20 cellular contexts compared by ENCODE assay signal in genomic region chr9:116547729-116548426, GRCh38.
DNase-seq lines count a peak whose midpoint lies in the region; ATAC-seq, FAIRE-seq and TF ChIP-seq lines count a peak whose summit lies in the region.
"Had no signal": no experiment of that assay in that cellular context is flagged by ENCODE, and none has a peak within 500 bp of the region (broad histone marks: within the 10 kb centered on the region; RNA-seq: fewer than 3 reads in every experiment).

No MANE protein-coding gene starts in this region.

- H3K9me3 Mint-ChIP-seq in Caco-2 (ENCODE audit: unreplicated experiment): no peaks in the 10 kb centered on the region
- H3K9me3 Mint-ChIP-seq: activated T-cell treated with anti-CD3 and anti-CD28 coated beads, Interleukin-2, amount 50 U/mL, for 24 hours; CD4-positive, alpha-beta memory T cell; neural crest cell; T-cell had no signal

- FAIRE-seq in pancreas (lab: Jason Lieb, UNC): no peak
- FAIRE-seq: colon had no signal

- no peaks in the 10 kb centered on the region for H3K27me3 Mint-ChIP-seq in Caco-2 (ENCODE audit: insufficient read depth, unreplicated experiment)
- H3K27me3 Mint-ChIP-seq: activated T-cell treated with anti-CD3 and anti-CD28 coated beads, Interleukin-2, amount 50 U/mL, for 24 hours; CD4-positive, alpha-beta memory T cell; T-cell had no signal

- no peaks in the 10 kb centered on the region; the same call in 1 of the 2 replicates for H3K36me3 ChIP-seq in Caco-2 (ENCODE audit: control insufficient read depth, insufficient read depth, low read length)
- H3K36me3 ChIP-seq in SJCRH30: no peaks in the 10 kb centered on the region
- H3K36me3 ChIP-seq in hepatocyte (replicated peaks; ENCODE audit: insufficient read depth, low read depth): no peaks in the 10 kb centered on the region
- no peaks in the 10 kb centered on the region for H3K36me3 ChIP-seq in pancreas
- no peaks in the 10 kb centered on the region for H3K36me3 ChIP-seq in tibial artery
- H3K36me3 ChIP-seq: prostate gland had no signal

- H2AFZ ChIP-seq in hepatocyte: no peak overlapping the region

- POLR2A ChIA-PET in Caco-2 (lab: Charles Lee): no interaction called here

- H3K79me2 ChIP-seq in hepatocyte: no peaks in the 10 kb centered on the region

- no TSS peak for BruUV-seq in Caco-2 (replicated peaks; lab: Mats Ljungman, UMichigan)

- no peaks in the 10 kb centered on the region for H3K36me3 Mint-ChIP-seq in Caco-2 (ENCODE audit: insufficient read depth, unreplicated experiment)
- H3K36me3 Mint-ChIP-seq: T-cell had no signal

- peak; percentile 33 to 81 (median 64) for ATAC-seq in pancreas
- ATAC-seq: activated CD8-positive, alpha-beta T cell treated with anti-CD3 and anti-CD28 coated beads, Interleukin-2, amount 10 ng/mL, durations not matched to agents 7 days and 5 days had no signal

- H3K27ac ChIP-seq in SJCRH30 (no peak overlapping the region), hepatocyte (peak overlapping the region; percentile 70), pancreas (peak overlapping the region in 1 of 4 donors; percentile 64), tibial artery (no peak overlapping the region)
- H3K27ac ChIP-seq: prostate gland had no signal

- DNase-seq in Caco-2: no peak
- peak; percentile 31 to 34 for DNase-seq in SJCRH30
- DNase-seq in hepatocyte (ENCODE audit: low spot score): peak; percentile 14
- DNase-seq in pancreas: peak in 2 of 6 donors; percentile 27 to 60
- DNase-seq in activated gamma-delta T cell treated with Interleukin-2 at 50 U/mL for 16 hours: no peak
- DNase-seq in activated effector memory CD4-positive, alpha-beta T cell treated with anti-CD3 and anti-CD28 coated beads, Interleukin-2, amount 50 U/mL, for 16 hours: no peak
- DNase-seq in tibial artery: no peak
- DNase-seq in D341Med (ENCODE audit: low spot score): no peak
- DNase-seq: activated CD8-positive, alpha-beta T cell treated with anti-CD3 and anti-CD28 coated beads, Interleukin-2, amount 10 ng/mL, durations not matched to agents 7 days and 5 days; activated naive CD4-positive, alpha-beta T cell treated with anti-CD3 and anti-CD28 coated beads, Interleukin-2, amount 50 U/mL, for 16 hours; activated T-cell treated with anti-CD3 and anti-CD28 coated beads, Interleukin-2, amount 50 U/mL, for 24 hours; CD4-positive, alpha-beta memory T cell; DMS79; KBM-7; NCI-H2029; SHP77; T-cell had no signal

- intact Hi-C loops in Caco-2 (cut with micrococcal nuclease; ENCODE audit: unreplicated experiment) (loop anchor here (1.0 kb wide), 2 partner anchors 19 to 44 kb away; no protein-coding TSS in a partner anchor), pancreas (cut with DNase I) (no loop called here), tibial artery (cut with DNase I; ENCODE audit: low total_unique reads) (no loop called here)

- H3K9me3 ChIP-seq in Caco-2 (no peaks in the 10 kb centered on the region), SJCRH30 (replicated peaks) (no peaks in the 10 kb centered on the region), hepatocyte (ENCODE audit: low read depth) (no peaks in the 10 kb centered on the region), pancreas (no peaks in the 10 kb centered on the region), tibial artery (no peaks in the 10 kb centered on the region)
- H3K9me3 ChIP-seq: prostate gland had no signal

- peak overlapping the region; percentile 27 for H3K4me3 Mint-ChIP-seq in Caco-2 (ENCODE audit: unreplicated experiment)
- H3K4me3 Mint-ChIP-seq: activated CD8-positive, alpha-beta T cell treated with anti-CD3 and anti-CD28 coated beads, Interleukin-2, amount 10 ng/mL, durations not matched to agents 7 days and 5 days; activated T-cell treated with anti-CD3 and anti-CD28 coated beads, Interleukin-2, amount 50 U/mL, for 24 hours; CD4-positive, alpha-beta memory T cell; neural crest cell; T-cell had no signal

- no peaks in the 10 kb centered on the region for H3K9me2 ChIP-seq in hepatocyte (replicated peaks; ENCODE audit: insufficient read depth)

- no peak for TF ChIP-seq CTCF in Caco-2 (IDR thresholded peaks at IDR 0.05; ENCODE audit: insufficient read depth in 1 of 2, low read depth in 1 of 2, low read length in 1 of 2, severe bottlenecking in 1 of 2, unreplicated experiment in 1 of 2)
- TF ChIP-seq CTCF in hepatocyte (IDR thresholded peaks at IDR 0.05; ENCODE audit: poor library complexity): no peak
- TF ChIP-seq CTCF in pancreas (IDR thresholded peaks at IDR 0.05): no peak
- no peak for TF ChIP-seq CTCF in tibial artery (IDR thresholded peaks at IDR 0.05)

- peak overlapping the region; percentile 80 for H3K27ac Mint-ChIP-seq in Caco-2 (ENCODE audit: unreplicated experiment)
- H3K27ac Mint-ChIP-seq: activated CD8-positive, alpha-beta T cell treated with anti-CD3 and anti-CD28 coated beads, Interleukin-2, amount 10 ng/mL, durations not matched to agents 7 days and 5 days; activated T-cell treated with anti-CD3 and anti-CD28 coated beads, Interleukin-2, amount 50 U/mL, for 24 hours; CD4-positive, alpha-beta memory T cell; T-cell had no signal

- no peak overlapping the region for H3K4me3 ChIP-seq in Caco-2 (ENCODE audit: low read depth, low read length)
- no peak overlapping the region for H3K4me3 ChIP-seq in SJCRH30
- H3K4me3 ChIP-seq in hepatocyte: no peak overlapping the region
- no peak overlapping the region for H3K4me3 ChIP-seq in pancreas
- H3K4me3 ChIP-seq in tibial artery: no peak overlapping the region
- H3K4me3 ChIP-seq: prostate gland had no signal

- no peaks in the 10 kb centered on the region for H3K27me3 ChIP-seq in Caco-2 (replicated peaks; ENCODE audit: control insufficient read depth, insufficient read depth, low read length)
- no peaks in the 10 kb centered on the region for H3K27me3 ChIP-seq in SJCRH30
- no peaks in the 10 kb centered on the region for H3K27me3 ChIP-seq in hepatocyte
- no peaks in the 10 kb centered on the region for H3K27me3 ChIP-seq in pancreas
- no peaks in the 10 kb centered on the region for H3K27me3 ChIP-seq in tibial artery

- H3K4me1 ChIP-seq in Caco-2 (peaks cover 26% of the 10 kb centered on the region), SJCRH30 (peaks cover 24% of the 10 kb centered on the region), hepatocyte (ENCODE audit: insufficient read depth) (peaks cover 30% of the 10 kb centered on the region), pancreas (peaks cover 0 to 20% (median 9%) of the 10 kb centered on the region in 3 donors), tibial artery (peaks cover 0 to 11% (median 0%) of the 10 kb centered on the region in 4 donors)
- H3K4me1 ChIP-seq: prostate gland had no signal

- WGBS in hepatocyte (ENCODE audit: low lambda C conversion rate, missing lambda C conversion rate): 70% methylated on average over 11 of the region's 11 CpGs
- 61 to 69% methylated on average over 11 of the region's 11 CpGs for WGBS in pancreas, 2 donors

- no peak overlapping the region for H3K4me2 ChIP-seq in hepatocyte

- CTCF ChIA-PET in Caco-2 (lab: Charles Lee): no interaction called here

- peaks cover 19% of the 10 kb centered on the region for H3K4me1 Mint-ChIP-seq in Caco-2 (ENCODE audit: low read depth, unreplicated experiment)
- H3K4me1 Mint-ChIP-seq: neural crest cell had no signal

- no peaks in the 10 kb centered on the region for H4K20me1 ChIP-seq in hepatocyte (ENCODE audit: insufficient read depth, poor library complexity, severe bottlenecking)

Comparison
In these comparisons a context has a peak if more than half of its experiments do, and no peak if none do; other contexts are left out.
1. DNase-seq: peak in SJCRH30 (2 of 2) and hepatocyte (single experiment); none in Caco-2 (0 of 2), activated gamma-delta T cell treated with Interleukin-2 at 50 U/mL for 16 hours (single experiment), activated effector memory CD4-positive, alpha-beta T cell treated with anti-CD3 and anti-CD28 coated beads, Interleukin-2, amount 50 U/mL, for 16 hours (single experiment), tibial artery (0 of 2) and D341Med (single experiment).